1 cellular context compared by ENCODE assay signal in genomic region chr6:15575357-15576037, GRCh38.
TF ChIP-seq lines count a peak whose summit lies in the region.

No MANE protein-coding gene starts in this region.

TF ChIP-seq in K562, 482 proteins besides CTCF, POLR2A, EP300 and RAD21 (continued from another document):
- TF ChIP-seq ZNF609 (CRISPR knock-in tag; IDR thresholded peaks at IDR 0.05; ENCODE audit: borderline replicate concordance) (no peak), FOXA3 (CRISPR knock-in tag; conservative IDR thresholded peaks at IDR 0.05 in 1 of 2, IDR thresholded peaks at IDR 0.05 in 1 of 2) (no peak), FOXJ3 (CRISPR knock-in tag; IDR thresholded peaks at IDR 0.05) (no peak), EP400 (IDR thresholded peaks at IDR 0.05) (peak; percentile 34; the same call in 1 of the 2 replicates), CBX8 (IDR thresholded peaks at IDR 0.05; ENCODE audit: borderline replicate concordance, extremely low read depth, low read depth, low read length, poor library complexity, severe bottlenecking) (no peak), ZNF766 (CRISPR knock-in tag; conservative IDR thresholded peaks at IDR 0.05) (peak; percentile 28; the same call in 1 of the 2 replicates), PRDM10 (IDR thresholded peaks at IDR 0.05; ENCODE audit: partially characterized antibody) (no peak), NR2C2 (CRISPR knock-in tag; IDR thresholded peaks at IDR 0.05) (no peak), NR2C2 (tag; IDR thresholded peaks at IDR 0.05) (peak; percentile 40), CEBPZ (IDR thresholded peaks at IDR 0.05; ENCODE audit: borderline replicate concordance, low read depth, low read length) (no peak), KDM4B (IDR thresholded peaks at IDR 0.05; ENCODE audit: borderline replicate concordance in 2 of 2, low read depth in 1 of 2) (no peak), TRIM24 (IDR thresholded peaks at IDR 0.05) (peak in 1 of 2 experiments; percentile 52; a peak in 2 of 4 replicates)
